ENCODE assay signal across 11 cellular contexts in genomic region chr6:21740719-21741118, GRCh38.
A peak's percentile ranks its signal among the peaks of the same experiment; 100 is the strongest.
DNase-seq lines count a peak whose midpoint lies in the region; ATAC-seq and TF ChIP-seq lines count a peak whose summit lies in the region.
"Had no signal": no experiment of that assay in that cellular context is flagged by ENCODE, and none has a peak within 500 bp of the region (broad histone marks: within the 10 kb centered on the region; RNA-seq: fewer than 3 reads in every experiment).

No MANE protein-coding gene starts in this region.

- peak overlapping the region; percentile 81 for H3K4me2 ChIP-seq in neural progenitor cell

- no peak for TF ChIP-seq CTCF in HEK293 (tag by site-specific recombination; IDR thresholded peaks at IDR 0.05)
- TF ChIP-seq CTCF in endodermal cell (conservative IDR thresholded peaks at IDR 0.05), result no peak
- no peak for TF ChIP-seq CTCF in neural progenitor cell (IDR thresholded peaks at IDR 0.05)

- H3K36me3 ChIP-seq in HEK293 (ENCODE audit: control insufficient read depth in 2 of 2, insufficient read depth in 1 of 2, low read length in 2 of 2), result no peaks in the 10 kb centered on the region
- peaks cover 28% of the 10 kb centered on the region for H3K36me3 ChIP-seq in endodermal cell (ENCODE audit: control insufficient read depth, insufficient read depth, low read length)
- H3K36me3 ChIP-seq in neural progenitor cell, result no peaks in the 10 kb centered on the region
- H3K36me3 ChIP-seq: left lung had no signal

- H3K9ac ChIP-seq in endodermal cell (ENCODE audit: extremely low read depth, low read length, poor library complexity, severe bottlenecking), result peak overlapping the region; percentile 70
- no peak overlapping the region for H3K9ac ChIP-seq in neural progenitor cell

- no peaks in the 10 kb centered on the region for H3K9me3 Mint-ChIP-seq in endodermal cell
- no peaks in the 10 kb centered on the region for H3K9me3 Mint-ChIP-seq in neural progenitor cell
- H3K9me3 Mint-ChIP-seq in activated naive CD4-positive, alpha-beta T cell treated with anti-CD3 and anti-CD28 coated beads for 36 hours, result no peaks in the 10 kb centered on the region

- peak overlapping the region; percentile 93 for H3K27ac Mint-ChIP-seq in endodermal cell
- peak overlapping the region; percentile 76 for H3K27ac Mint-ChIP-seq in neural progenitor cell
- no peak overlapping the region for H3K27ac Mint-ChIP-seq in activated naive CD4-positive, alpha-beta T cell treated with anti-CD3 and anti-CD28 coated beads for 36 hours

- H3K27me3 Mint-ChIP-seq in endodermal cell (ENCODE audit: insufficient read depth) (no peaks in the 10 kb centered on the region), neural progenitor cell (ENCODE audit: insufficient read depth, low read depth) (peaks cover 2% of the 10 kb centered on the region)
- peaks cover 8% of the 10 kb centered on the region for H3K27me3 Mint-ChIP-seq in activated naive CD4-positive, alpha-beta T cell treated with anti-CD3 and anti-CD28 coated beads for 36 hours (ENCODE audit: low read depth)

- CTCF ChIA-PET in HEK293 (lab: Yijun Ruan, JAX), result interaction anchor here (0.6 kb wide), 2 partner anchors 8 to 370 kb away, joined by 3 to 6 read pairs; no protein-coding TSS in a partner anchor
- CTCF ChIA-PET in activated naive CD4-positive, alpha-beta T cell treated with anti-CD3 and anti-CD28 coated beads for 36 hours (lab: Charles Lee), result interaction anchor here (0.8 kb wide), 1 partner anchor 10 kb away, joined by 3 read pairs; no protein-coding TSS in a partner anchor

- peaks cover 68% of the 10 kb centered on the region for H3K4me1 Mint-ChIP-seq in endodermal cell
- H3K4me1 Mint-ChIP-seq in neural progenitor cell, result peaks cover 69% of the 10 kb centered on the region
- H3K4me1 Mint-ChIP-seq in activated naive CD4-positive, alpha-beta T cell treated with anti-CD3 and anti-CD28 coated beads for 36 hours (ENCODE audit: low read depth), result no peaks in the 10 kb centered on the region

- H3K27ac ChIP-seq in HEK293 (ENCODE audit: extremely low read depth, low read depth, low read length), result no peak overlapping the region
- peak overlapping the region; percentile 89 for H3K27ac ChIP-seq in endodermal cell (ENCODE audit: low read depth, low read length)
- peak overlapping the region; percentile 89 for H3K27ac ChIP-seq in neural progenitor cell

- WGBS in endodermal cell (ENCODE audit: insufficient coverage in 1 of 2, insufficient read length in 1 of 2), 2 experiments, result 17 to 56% methylated on average over 1 to 3 of the region's 3 CpGs

- intact Hi-C loops in activated naive CD4-positive, alpha-beta T cell treated with anti-CD3 and anti-CD28 coated beads for 36 hours (cut with micrococcal nuclease), result no loop called here

- peaks cover 100% of the 10 kb centered on the region for H3K79me2 ChIP-seq in neural progenitor cell (ENCODE audit: low read depth)

- no peaks in the 10 kb centered on the region for H3K27me3 ChIP-seq in endodermal cell (ENCODE audit: control insufficient read depth, insufficient read depth, low read length, poor library complexity, severe bottlenecking)
- H3K27me3 ChIP-seq in neural progenitor cell, result no peaks in the 10 kb centered on the region
- H3K27me3 ChIP-seq: left lung had no signal

- H3K4me1 ChIP-seq in HEK293 (ENCODE audit: control insufficient read depth, insufficient read depth, low read length) (peaks cover 49% of the 10 kb centered on the region), endodermal cell (ENCODE audit: control insufficient read depth, insufficient read depth, low read length) (peaks cover 32% of the 10 kb centered on the region), neural progenitor cell (peaks cover 58% of the 10 kb centered on the region)

- ATAC-seq in GM21786 (IDR thresholded peaks at IDR 0.05; ENCODE audit: unreplicated experiment), result no peak
- ATAC-seq: left lung had no signal

- POLR2A ChIA-PET in HEK293 (lab: Yijun Ruan, JAX), result interaction anchor here (0.6 to 4.7 kb wide), 2 partner anchors 29 to 146 kb away, joined by 3 to 52 read pairs; partner anchors contain the start of gene SOX4

- no peak overlapping the region for H2AFZ ChIP-seq in neural progenitor cell (replicated peaks)

- H3K4me3 Mint-ChIP-seq in endodermal cell (peak overlapping the region; percentile 38), neural progenitor cell (peak overlapping the region; percentile 78)
- H3K4me3 Mint-ChIP-seq in activated naive CD4-positive, alpha-beta T cell treated with anti-CD3 and anti-CD28 coated beads for 36 hours, result no peak overlapping the region

- peaks cover 60% of the 10 kb centered on the region for H4K20me1 ChIP-seq in neural progenitor cell (ENCODE audit: low read depth)

- H3K4me3 ChIP-seq in HEK293 (ENCODE audit: low read depth, low read length) (no peak overlapping the region), endodermal cell (ENCODE audit: low read length) (peak overlapping the region; percentile 76), neural progenitor cell (peak overlapping the region; percentile 36)
- H3K4me3 ChIP-seq: left lung had no signal

- peaks cover 40% of the 10 kb centered on the region for H3F3A ChIP-seq in neural progenitor cell (ENCODE audit: low read depth)

- H3K36me3 Mint-ChIP-seq in endodermal cell (ENCODE audit: low read depth) (peaks cover 20% of the 10 kb centered on the region), neural progenitor cell (peaks cover 18% of the 10 kb centered on the region)
- no peaks in the 10 kb centered on the region for H3K36me3 Mint-ChIP-seq in activated naive CD4-positive, alpha-beta T cell treated with anti-CD3 and anti-CD28 coated beads for 36 hours (ENCODE audit: low read depth)

- DNase-seq in NCI-H748 treated with DMSO at 0.1 percent for 48 hours (lab: John Stamatoyannopoulos, UW) (peak; percentile 59), endodermal cell (no peak), neural progenitor cell (ENCODE audit: low spot score) (peak; percentile 56), T1000 (lab: John Stamatoyannopoulos, UW) (no peak)
- DNase-seq in activated naive CD4-positive, alpha-beta T cell treated with anti-CD3 and anti-CD28 coated beads for 36 hours, result no peak
- DNase-seq: activated CD8-positive, alpha-beta memory T cell treated with anti-CD3 and anti-CD28 coated beads for 24 hours; DMS79; left lung; NCI-H524 treated with DMSO at 0.1 percent for 48 hours had no signal

- H3K9me3 ChIP-seq in HEK293 (ENCODE audit: control insufficient read depth, insufficient read depth, low read depth, low read length) (no peaks in the 10 kb centered on the region), endodermal cell (ENCODE audit: control insufficient read depth, low read length) (no peaks in the 10 kb centered on the region), neural progenitor cell (ENCODE audit: low read depth) (no peaks in the 10 kb centered on the region)
- H3K9me3 ChIP-seq: left lung had no signal

TF ChIP-seq in HEK293, 187 proteins besides CTCF, POLR2A, EP300 and RAD21:
- TF ChIP-seq PATZ1 (tag by site-specific recombination; IDR thresholded peaks at IDR 0.05) (no peak), ZNF629 (tag by site-specific recombination; IDR thresholded peaks at IDR 0.05) (no peak), IKZF3 (tag by site-specific recombination; IDR thresholded peaks at IDR 0.05) (peak; percentile 23; the same call in 1 of the 2 replicates), BCL6B (tag by site-specific recombination; IDR thresholded peaks at IDR 0.05) (no peak), ZNF510 (tag by site-specific recombination; IDR thresholded peaks at IDR 0.05; ENCODE audit: insufficient replicate concordance) (no peak), ZNF391 (tag by site-specific recombination; IDR thresholded peaks at IDR 0.05; ENCODE audit: borderline replicate concordance, low read depth) (no peak), ZNF843 (tag by site-specific recombination; IDR thresholded peaks at IDR 0.05) (no peak), WT1 (tag by site-specific recombination; IDR thresholded peaks at IDR 0.05) (0 out of 2 replicates have a peak, but pooled peaks have one; percentile 16), GFI1B (tag by site-specific recombination; IDR thresholded peaks at IDR 0.05) (peak; percentile 93), ZNF473 (tag by site-specific recombination; IDR thresholded peaks at IDR 0.05) (no peak), KLF17 (tag by site-specific recombination; IDR thresholded peaks at IDR 0.05) (no peak)
TF ChIP-seq in HEK293: peak in this region for 3.

Comparison
In these comparisons a context has a peak if more than half of its experiments do, and no peak if none do; other contexts are left out.
1. DNase-seq: peak in NCI-H748 treated with DMSO at 0.1 percent for 48 hours (single experiment) and neural progenitor cell (single experiment); none in endodermal cell (single experiment), T1000 (single experiment) and activated naive CD4-positive, alpha-beta T cell treated with anti-CD3 and anti-CD28 coated beads for 36 hours (single experiment).